Comparison of ENCODE assay signal across 8 cellular contexts in the genomic region with DNA sequence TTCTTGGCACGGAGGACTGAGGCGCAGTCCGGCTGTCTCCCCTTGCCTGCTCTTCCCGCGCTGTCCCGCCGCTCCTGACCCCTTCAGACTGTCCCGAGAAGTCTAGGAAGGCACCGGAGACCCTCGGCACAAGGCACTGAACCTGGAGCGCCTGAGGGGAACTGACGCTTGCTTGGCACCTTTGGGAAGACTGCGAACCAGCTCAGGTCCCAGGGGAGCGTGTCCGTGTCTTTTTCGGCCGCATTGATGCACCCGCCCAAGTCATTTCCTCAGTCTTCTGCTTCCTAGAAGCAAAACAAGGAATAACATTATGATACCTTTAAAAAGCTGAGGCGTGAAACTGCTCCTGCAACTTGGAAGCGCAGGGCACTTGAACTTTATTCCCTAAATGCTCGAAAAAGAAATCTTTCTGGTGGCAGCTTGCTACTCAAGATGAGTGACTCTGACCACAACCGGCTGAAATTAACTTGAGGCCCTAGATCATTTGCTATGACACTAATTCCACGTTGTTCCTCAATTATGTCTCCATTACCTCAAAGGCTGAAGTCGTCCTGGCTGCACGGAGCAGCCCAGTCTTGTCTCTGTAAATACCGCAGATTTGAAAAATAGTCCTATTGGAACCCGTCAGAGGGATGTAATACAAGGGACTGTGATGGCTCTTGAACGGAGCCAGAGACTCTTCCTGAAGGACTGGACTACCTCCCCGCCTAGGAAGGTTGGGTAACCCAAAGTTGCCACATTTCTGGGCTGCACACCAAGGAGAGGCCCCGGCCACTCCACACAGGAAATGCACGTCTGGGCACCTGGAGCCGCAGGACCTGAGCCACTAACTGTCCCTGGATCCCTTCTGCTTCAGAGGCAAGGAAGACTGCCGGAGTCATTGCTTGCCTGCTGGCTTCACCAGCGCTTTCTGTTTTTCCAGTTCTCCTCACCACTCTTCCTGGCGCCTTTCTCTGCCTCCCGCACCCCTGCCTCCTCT. TPM values are rescaled to one million over a fixed set of nuclear protein-coding genes. Genes with fewer than 3 reads are reported as not detected.
DNase-seq lines count a peak whose midpoint lies in the region; ATAC-seq and TF ChIP-seq lines count a peak whose summit lies in the region.

No MANE protein-coding gene starts in this region.

- H3K36me3 ChIP-seq in PC-3 (ENCODE audit: low read depth, low read length) (no peaks in the 10 kb centered on the region), gastrocnemius medialis (no peaks in the 10 kb centered on the region)

- H3F3A ChIP-seq in PC-3 (ENCODE audit: low read length, unreplicated experiment): no peaks in the 10 kb centered on the region

- TF ChIP-seq CTCF in PC-3 (conservative IDR thresholded peaks at IDR 0.05; ENCODE audit: low read depth, low read length) (no peak), fibroblast of villous mesenchyme (IDR thresholded peaks at IDR 0.05; ENCODE audit: insufficient read depth, low read depth, low read length) (no peak), gastrocnemius medialis (IDR thresholded peaks at IDR 0.05 in 4 of 5, conservative IDR thresholded peaks at IDR 0.05 in 1 of 5) (no peak)

- no peaks in the 10 kb centered on the region for H3K9me2 ChIP-seq in PC-3 (replicated peaks; ENCODE audit: low read length)

- CTCF ChIA-PET in PC-3 (lab: Charles Lee): no interaction called here

- H3K9ac ChIP-seq in PC-3 (ENCODE audit: low read length): no peak overlapping the region

- H3K4me3 ChIP-seq in GM08714 (ENCODE audit: low read length) (peak overlapping the region; percentile 67; the same call in 1 of the 2 replicates), PC-3 (ENCODE audit: low read length) (no peak overlapping the region), fibroblast of villous mesenchyme (ENCODE audit: low read depth, low read length) (peak overlapping the region; percentile 93), gastrocnemius medialis (peak overlapping the region; percentile 52 to 65 (median 63))

- intact Hi-C loops in PC-3 (cut with micrococcal nuclease): no loop called here
- intact Hi-C loops in gastrocnemius medialis (cut with DNase I; ENCODE audit: low total_unique reads): no loop called here

- H3K79me2 ChIP-seq in PC-3 (ENCODE audit: low read length): no peaks in the 10 kb centered on the region

- no peak for TF ChIP-seq POLR2A in gastrocnemius medialis (IDR thresholded peaks at IDR 0.05)

- H3K9me3 ChIP-seq in PC-3 (ENCODE audit: low read length): no peaks in the 10 kb centered on the region
- no peaks in the 10 kb centered on the region for H3K9me3 ChIP-seq in gastrocnemius medialis

- H3K4me1 ChIP-seq in PC-3 (ENCODE audit: insufficient read depth, low read length) (peaks cover 4% of the 10 kb centered on the region; the same call in 1 of the 2 replicates), gastrocnemius medialis (no peaks in the 10 kb centered on the region)

- peaks cover 73% of the 10 kb centered on the region for H3K27me3 ChIP-seq in PC-3 (ENCODE audit: low read length)
- H3K27me3 ChIP-seq in gastrocnemius medialis: peaks cover 6 to 44% (median 15%) of the 10 kb centered on the region in 3 donors

- DNase-seq in PC-3: no peak
- peak; percentile 65 for DNase-seq in fibroblast of villous mesenchyme (ENCODE audit: low read depth)
- DNase-seq in gastrocnemius medialis: no peak
- DNase-seq in hypothalamus (lab: John Stamatoyannopoulos, UW): no peak
- DNase-seq in cerebellar nuclear complex (lab: John Stamatoyannopoulos, UW): no peak
- no peak for DNase-seq in epidermal melanocyte (ENCODE audit: insufficient read length, low spot score)
- DNase-seq in NCI-H2196 treated with DMSO at 0.1 percent for 48 hours (lab: John Stamatoyannopoulos, UW; ENCODE audit: unreplicated experiment): no peak

- H4K20me1 ChIP-seq in PC-3 (ENCODE audit: low read length): no peaks in the 10 kb centered on the region

- no TSS peak for BruUV-seq in PC-3 (replicated peaks; lab: Mats Ljungman, UMichigan)

- in situ Hi-C loops in gastrocnemius medialis (cut with MboI; ENCODE audit: low sequenced_read_pairs in 4 of 4): no loop called here

- H3K27ac ChIP-seq in PC-3 (ENCODE audit: low read length) (no peak overlapping the region), gastrocnemius medialis (peak overlapping the region; percentile 72 to 85 (median 82))

- peak overlapping the region; percentile 54; the same call in 1 of the 2 replicates for H3K4me2 ChIP-seq in PC-3 (ENCODE audit: low read length)

- POLR2A ChIA-PET in PC-3 (lab: Charles Lee; ENCODE audit: unreplicated experiment): no interaction called here

- no peak for ATAC-seq in PC-3
- peak; percentile 4 to 19 for ATAC-seq in gastrocnemius medialis

- no peak overlapping the region for H2AFZ ChIP-seq in PC-3 (ENCODE audit: low read length)

RNA-seq across cellular contexts. Expression of a gene that starts 0.9 kb away (rescaled TPM):
- total RNA-seq in PC-3 (2014; rRNA removed) (1.2 and 2.2 TPM in 2 replicates), fibroblast of villous mesenchyme (12.1 and 23.2 TPM in 2 replicates), gastrocnemius medialis (10 to 100 TPM; 20.7 to 42.9 (median 29.5) TPM)
